Comparison of ENCODE assay signal across 21 cellular contexts in the genomic region with DNA sequence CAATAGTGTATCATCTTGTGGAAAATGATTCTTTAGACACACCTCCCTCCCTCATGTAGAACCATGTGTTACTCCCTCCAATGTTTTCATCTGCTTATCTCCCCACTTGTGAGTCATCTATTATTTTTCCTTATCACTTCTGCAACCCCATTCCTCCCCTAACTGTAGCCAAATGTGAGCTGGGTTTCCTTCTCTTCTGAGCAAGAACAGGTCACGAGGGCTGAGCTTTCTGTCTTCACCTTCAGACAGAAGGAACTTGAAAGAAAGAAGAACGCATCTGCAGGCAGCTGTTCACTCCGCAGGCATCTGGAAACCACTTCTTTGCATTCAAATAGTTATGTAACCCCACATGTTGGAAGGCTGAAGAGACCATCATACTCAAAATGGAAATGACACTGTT. TPM values are rescaled to one million over a fixed set of nuclear protein-coding genes. Genes with fewer than 3 reads are reported as not detected.
DNase-seq lines count a peak whose midpoint lies in the region; ATAC-seq, FAIRE-seq and TF ChIP-seq lines count a peak whose summit lies in the region.
"Had no signal": no experiment of that assay in that cellular context is flagged by ENCODE, and none has a peak within 500 bp of the region (broad histone marks: within the 10 kb centered on the region; RNA-seq: fewer than 3 reads in every experiment).

No MANE protein-coding gene starts in this region.

- TF ChIP-seq EP300 in tibial nerve (IDR thresholded peaks at IDR 0.05), result no peak

- H3K4me1 Mint-ChIP-seq in activated CD8-positive, alpha-beta T cell treated with anti-CD3 and anti-CD28 coated beads, Interleukin-2, amount 10 ng/mL, durations not matched to agents 7 days and 5 days (ENCODE audit: low read depth), result peaks cover 2% of the 10 kb centered on the region

- H3K27me3 Mint-ChIP-seq in activated CD8-positive, alpha-beta T cell treated with anti-CD3 and anti-CD28 coated beads, Interleukin-2, amount 10 ng/mL, durations not matched to agents 7 days and 5 days (ENCODE audit: low read depth), result no peaks in the 10 kb centered on the region
- H3K27me3 Mint-ChIP-seq: stimulated activated memory B cell treated with anti-CD40 and anti-IgM and Interleukin-4, amounts not matched to agents 10 μg/mL and 1 μg/mL and 100 μg/mL, for 72 hours had no signal

- no peak overlapping the region for H3K18ac ChIP-seq in mesenchymal stem cell (ENCODE audit: low read depth in 1 of 2, low read length in 2 of 2)

- H3K4me1 ChIP-seq in OCI-LY7 (ENCODE audit: insufficient read depth, low read length, poor library complexity, severe bottlenecking) (peaks cover 54% of the 10 kb centered on the region), tibial nerve (no peaks in the 10 kb centered on the region), mesenchymal stem cell (ENCODE audit: control insufficient read depth, insufficient read depth, low read depth, low read length) (no peaks in the 10 kb centered on the region)
- H3K4me1 ChIP-seq: left ventricle myocardium inferior, right lobe of liver, uterus had no signal

- no peak overlapping the region for H4K91ac ChIP-seq in mesenchymal stem cell (ENCODE audit: low read length)

- no peak overlapping the region for H2BK120ac ChIP-seq in mesenchymal stem cell (ENCODE audit: low read depth, low read length)

- H3K9me2 ChIP-seq in OCI-LY7 (ENCODE audit: insufficient read depth, low read length), result no peaks in the 10 kb centered on the region

- POLR2A ChIA-PET in OCI-LY7 (lab: Charles Lee), result interaction anchor here (0.6 to 0.7 kb wide), 2 partner anchors 45 to 290 kb away, joined by 3 to 4 read pairs; no protein-coding TSS in a partner anchor
- POLR2A ChIA-PET in activated CD8-positive, alpha-beta T cell treated with anti-CD3 and anti-CD28 coated beads, Interleukin-2, amount 10 ng/mL, durations not matched to agents 7 days and 5 days (lab: Charles Lee), result no interaction called here

- intact Hi-C loops in OCI-LY7 (cut with micrococcal nuclease; ENCODE audit: unreplicated experiment), result loop anchor here (5.0 kb wide), 1 partner anchor 91 kb away; no protein-coding TSS in a partner anchor

- H3K4me3 Mint-ChIP-seq in activated CD8-positive, alpha-beta T cell treated with anti-CD3 and anti-CD28 coated beads, Interleukin-2, amount 10 ng/mL, durations not matched to agents 7 days and 5 days, result no peak overlapping the region
- H3K4me3 Mint-ChIP-seq: nephron; stimulated activated memory B cell treated with anti-CD40 and anti-IgM and Interleukin-4, amounts not matched to agents 10 μg/mL and 1 μg/mL and 100 μg/mL, for 72 hours had no signal

- no peaks in the 10 kb centered on the region for H3K79me1 ChIP-seq in mesenchymal stem cell (replicated peaks; ENCODE audit: low read length, poor library complexity, severe bottlenecking)

- H4K8ac ChIP-seq in mesenchymal stem cell (ENCODE audit: low read length), result no peak overlapping the region

- H3K36me3 Mint-ChIP-seq in activated CD8-positive, alpha-beta T cell treated with anti-CD3 and anti-CD28 coated beads, Interleukin-2, amount 10 ng/mL, durations not matched to agents 7 days and 5 days (ENCODE audit: low read depth), result peaks cover 6% of the 10 kb centered on the region

- FAIRE-seq in GM18507 (lab: Jason Lieb, UNC), result peak; percentile 33
- FAIRE-seq: H1 had no signal

- TF ChIP-seq CTCF in OCI-LY7 (conservative IDR thresholded peaks at IDR 0.05; ENCODE audit: low read length), result no peak
- no peak for TF ChIP-seq CTCF in fibroblast of villous mesenchyme (IDR thresholded peaks at IDR 0.05; ENCODE audit: insufficient read depth, low read depth, low read length)
- no peak for TF ChIP-seq CTCF in tibial nerve (IDR thresholded peaks at IDR 0.05)

- no peak overlapping the region for H3K9ac ChIP-seq in mesenchymal stem cell (ENCODE audit: low read length)
- H3K9ac ChIP-seq: BLaER1 treated with 17β-estradiol and CSF1 and Interleukin-3, amounts not matched to agents 10 nM and 100 nM had no signal

- H3K27ac Mint-ChIP-seq in activated CD8-positive, alpha-beta T cell treated with anti-CD3 and anti-CD28 coated beads, Interleukin-2, amount 10 ng/mL, durations not matched to agents 7 days and 5 days, result no peak overlapping the region
- H3K27ac Mint-ChIP-seq: nephron; stimulated activated memory B cell treated with anti-CD40 and anti-IgM and Interleukin-4, amounts not matched to agents 10 μg/mL and 1 μg/mL and 100 μg/mL, for 72 hours had no signal

- H4K20me1 ChIP-seq in OCI-LY7 (ENCODE audit: insufficient read depth, low read length), result no peaks in the 10 kb centered on the region
- H4K20me1 ChIP-seq: BLaER1 treated with 17β-estradiol and CSF1 and Interleukin-3, amounts not matched to agents 10 nM and 100 nM had no signal

- H3K36me3 ChIP-seq in OCI-LY7 (ENCODE audit: insufficient read depth, low read length) (no peaks in the 10 kb centered on the region; the same call in 1 of the 2 replicates), tibial nerve (no peaks in the 10 kb centered on the region), mesenchymal stem cell (ENCODE audit: control insufficient read depth in 1 of 2, insufficient read depth in 2 of 2, low read depth in 1 of 2, low read length in 2 of 2) (no peaks in the 10 kb centered on the region)
- H3K36me3 ChIP-seq: BLaER1 treated with 17β-estradiol and CSF1 and Interleukin-3, amounts not matched to agents 10 nM and 100 nM; left ventricle myocardium inferior; right lobe of liver; uterus had no signal

- H3K14ac ChIP-seq in mesenchymal stem cell (ENCODE audit: low read length in 2 of 2), result no peak overlapping the region

- H2BK15ac ChIP-seq in mesenchymal stem cell (ENCODE audit: low read depth, poor library complexity, severe bottlenecking), result no peak overlapping the region

- CTCF ChIA-PET in OCI-LY7 (lab: Charles Lee; ENCODE audit: unreplicated experiment), result no interaction called here
- CTCF ChIA-PET in activated CD8-positive, alpha-beta T cell treated with anti-CD3 and anti-CD28 coated beads, Interleukin-2, amount 10 ng/mL, durations not matched to agents 7 days and 5 days (lab: Charles Lee), result no interaction called here

- H3K4me3 ChIP-seq in OCI-LY7 (ENCODE audit: low read depth, low read length, poor library complexity, severe bottlenecking) (no peak overlapping the region), fibroblast of villous mesenchyme (ENCODE audit: low read depth, low read length) (no peak overlapping the region), tibial nerve (no peak overlapping the region), mesenchymal stem cell (ENCODE audit: insufficient read depth in 1 of 2, low read depth in 1 of 2, low read length in 2 of 2) (no peak overlapping the region)
- H3K4me3 ChIP-seq: BLaER1 treated with 17β-estradiol and CSF1 and Interleukin-3, amounts not matched to agents 10 nM and 100 nM; left ventricle myocardium inferior; right lobe of liver; uterus had no signal

- H3K4me2 ChIP-seq in OCI-LY7 (ENCODE audit: low read length) (peak overlapping the region; percentile 44), mesenchymal stem cell (ENCODE audit: low read length, poor library complexity, severe bottlenecking) (no peak overlapping the region)
- H3K4me2 ChIP-seq: BLaER1 treated with 17β-estradiol and CSF1 and Interleukin-3, amounts not matched to agents 10 nM and 100 nM had no signal

- H2BK12ac ChIP-seq in mesenchymal stem cell (ENCODE audit: low read length in 2 of 2), result no peak overlapping the region

- TF ChIP-seq POLR2A in tibial nerve (IDR thresholded peaks at IDR 0.05), result no peak

- no peak for DNase-seq in GM18507 (ENCODE audit: extremely low spot score, insufficient read length, low read depth)
- peak; percentile 66 for DNase-seq in OCI-LY7 (ENCODE audit: low spot score)
- DNase-seq in fibroblast of villous mesenchyme (ENCODE audit: low read depth), result peak; percentile 63
- no peak for DNase-seq in activated CD8-positive, alpha-beta T cell treated with anti-CD3 and anti-CD28 coated beads, Interleukin-2, amount 10 ng/mL, durations not matched to agents 7 days and 5 days
- no peak for DNase-seq in tibial nerve (ENCODE audit: low spot score in 2 of 2)
- DNase-seq in mesenchymal stem cell, result no peak
- DNase-seq: EL; left ventricle myocardium inferior; NCI-H1436 treated with DMSO at 0.1 percent for 48 hours; NCI-H510A; right lobe of liver; stimulated activated CD4-positive, alpha-beta T cell treated with anti-CD3 and anti-CD28 coated beads, Interleukin-4, amount 100 ng/mL, for 4 hours; uterus had no signal

- H2AFZ ChIP-seq in OCI-LY7 (ENCODE audit: low read length) (peak overlapping the region; percentile 76), mesenchymal stem cell (ENCODE audit: low read depth, low read length) (no peak overlapping the region)

- no peak overlapping the region for H2AK5ac ChIP-seq in mesenchymal stem cell (ENCODE audit: low read length, severe bottlenecking)

- BruUV-seq in OCI-LY7 (replicated peaks; lab: Mats Ljungman, UMichigan), result no TSS peak

- H3K27ac ChIP-seq in OCI-LY7 (ENCODE audit: low read depth, low read length, poor library complexity, severe bottlenecking), result peak overlapping the region; percentile 51
- no peak overlapping the region for H3K27ac ChIP-seq in tibial nerve
- no peak overlapping the region for H3K27ac ChIP-seq in mesenchymal stem cell (ENCODE audit: low read length, poor library complexity, severe bottlenecking)
- H3K27ac ChIP-seq: BLaER1 treated with 17β-estradiol and CSF1 and Interleukin-3, amounts not matched to agents 10 nM and 100 nM; epithelial cell of prostate; left ventricle myocardium inferior; right lobe of liver; uterus had no signal

- no peaks in the 10 kb centered on the region for H3K79me2 ChIP-seq in OCI-LY7 (ENCODE audit: insufficient read depth, low read depth, low read length)

- ATAC-seq in HG02885 (IDR thresholded peaks at IDR 0.05; ENCODE audit: poor library complexity, unreplicated experiment) (peak; percentile 81), GM18868 (IDR thresholded peaks at IDR 0.05; ENCODE audit: unreplicated experiment) (no peak)
- no peak for ATAC-seq in activated CD8-positive, alpha-beta T cell treated with anti-CD3 and anti-CD28 coated beads, Interleukin-2, amount 10 ng/mL, durations not matched to agents 7 days and 5 days
- ATAC-seq: stimulated activated memory B cell treated with anti-CD40 and anti-IgM and Interleukin-4, amounts not matched to agents 10 μg/mL and 1 μg/mL and 100 μg/mL, for 72 hours had no signal

- no peak overlapping the region for H2BK5ac ChIP-seq in mesenchymal stem cell (ENCODE audit: low read depth, low read length, poor library complexity, severe bottlenecking)

- WGBS in tibial nerve, 2 donors, result 51 to 55% methylated on average over 3 of the region's 3 CpGs
- 81% methylated on average over 1 of the region's 3 CpGs for WGBS in mesenchymal stem cell

- no peak overlapping the region for H3K23ac ChIP-seq in mesenchymal stem cell (ENCODE audit: low read length in 2 of 2)

- peaks cover 9% of the 10 kb centered on the region for H3K9me3 Mint-ChIP-seq in activated CD8-positive, alpha-beta T cell treated with anti-CD3 and anti-CD28 coated beads, Interleukin-2, amount 10 ng/mL, durations not matched to agents 7 days and 5 days (ENCODE audit: insufficient read depth)

- H3K27me3 ChIP-seq in tibial nerve (no peaks in the 10 kb centered on the region), mesenchymal stem cell (ENCODE audit: control insufficient read depth in 1 of 2, insufficient read depth in 1 of 2, low read length in 2 of 2) (peaks cover 0 to 3% of the 10 kb centered on the region in 2 experiments)
- H3K27me3 ChIP-seq: right lobe of liver, uterus had no signal

- H3K4ac ChIP-seq in mesenchymal stem cell (ENCODE audit: low read depth in 1 of 2, low read length in 2 of 2), result no peak overlapping the region

- no peaks in the 10 kb centered on the region for H3K9me3 ChIP-seq in OCI-LY7 (ENCODE audit: low read length)
- H3K9me3 ChIP-seq in tibial nerve, result no peaks in the 10 kb centered on the region
- no peaks in the 10 kb centered on the region for H3K9me3 ChIP-seq in mesenchymal stem cell (ENCODE audit: control insufficient read depth, low read length)
- H3K9me3 ChIP-seq: left ventricle myocardium inferior, right lobe of liver, uterus had no signal

RNA-seq across cellular contexts. Expression of gene PPP1R2C, which starts 1.8 kb away (rescaled TPM):
- total RNA-seq in OCI-LY7 (2014; rRNA removed; shearing (Covaris generic)), result not detected in 2 replicates
- total RNA-seq in OCI-LY7 (2022), result not detected in 2 replicates
- not detected in 2 replicates for total RNA-seq in fibroblast of villous mesenchyme
- not detected for total RNA-seq in activated CD8-positive, alpha-beta T cell treated with anti-CD3 and anti-CD28 coated beads, Interleukin-2, amount 10 ng/mL, durations not matched to agents 7 days and 5 days
- not detected for total RNA-seq in tibial nerve
- polyA plus RNA-seq in mesenchymal stem cell (2013, experiment 1 of 2), result not detected
- polyA plus RNA-seq in mesenchymal stem cell (2013, experiment 2 of 2), result not detected
- total RNA-seq: H1, left ventricle myocardium inferior, right lobe of liver, uterus had no signal
- polyA plus RNA-seq: adipose tissue, H1 had no signal

Comparison
In these comparisons a context has a peak if more than half of its experiments do, and no peak if none do; other contexts are left out.
1. DNase-seq: peak in OCI-LY7 (single experiment) and fibroblast of villous mesenchyme (single experiment); none in GM18507 (single experiment), activated CD8-positive, alpha-beta T cell treated with anti-CD3 and anti-CD28 coated beads, Interleukin-2, amount 10 ng/mL, durations not matched to agents 7 days and 5 days (single experiment), tibial nerve (0 of 2) and mesenchymal stem cell (single experiment).